In genomic region chr17:38864636-38865398, GRCh38 we compare ENCODE assay signal across 9 cellular contexts. TPM values are rescaled to one million over a fixed set of nuclear protein-coding genes. Genes with fewer than 3 reads are reported as not detected.
A peak's percentile ranks its signal among the peaks of the same experiment; 100 is the strongest.
DNase-seq lines count a peak whose midpoint lies in the region; ATAC-seq and TF ChIP-seq lines count a peak whose summit lies in the region.
"Had no signal": no experiment of that assay in that cellular context is flagged by ENCODE, and none has a peak within 500 bp of the region (broad histone marks: within the 10 kb centered on the region; RNA-seq: fewer than 3 reads in every experiment).

No MANE protein-coding gene starts in this region.

- no peaks in the 10 kb centered on the region for H4K20me1 ChIP-seq in SU-DHL-6 (ENCODE audit: low read depth, low read length)

- peaks cover 2% of the 10 kb centered on the region for H3K27me3 Mint-ChIP-seq in activated CD4-positive, alpha-beta memory T cell treated with anti-CD3 and anti-CD28 coated beads for 36 hours
- no peaks in the 10 kb centered on the region for H3K27me3 Mint-ChIP-seq in CD8-positive, alpha-beta T cell (ENCODE audit: low read depth)

- H3K9me3 ChIP-seq in HEK293 (ENCODE audit: control insufficient read depth, insufficient read depth, low read depth, low read length), result no peaks in the 10 kb centered on the region
- no peaks in the 10 kb centered on the region for H3K9me3 ChIP-seq in SU-DHL-6 (ENCODE audit: insufficient read depth, low read length)
- H3K9me3 ChIP-seq in tibial artery, result no peaks in the 10 kb centered on the region
- H3K9me3 ChIP-seq in CD8-positive, alpha-beta T cell (ENCODE audit: low read length), result no peaks in the 10 kb centered on the region

- intact Hi-C loops in tibial artery (cut with DNase I; ENCODE audit: low total_unique reads), result no loop called here
- intact Hi-C loops in activated CD4-positive, alpha-beta memory T cell treated with anti-CD3 and anti-CD28 coated beads for 36 hours (cut with micrococcal nuclease), result loop anchor here (10.0 kb wide), 1 partner anchor 230 kb away; no protein-coding TSS in a partner anchor
- intact Hi-C loops in CD8-positive, alpha-beta T cell (cut with DNase I, micrococcal nuclease), result no loop called here
- intact Hi-C loops in Right ventricle myocardium superior (cut with DNase I), result no loop called here

- no peaks in the 10 kb centered on the region for H3K9me2 ChIP-seq in SU-DHL-6 (replicated peaks; ENCODE audit: insufficient read depth, low read length)

- POLR2A ChIA-PET in HEK293 (lab: Yijun Ruan, JAX), result interaction anchor here (1.0 to 1.6 kb wide), 2 partner anchors 11 to 19 kb away, joined by 3 to 7 read pairs; partner anchors contain the start of gene RPL23
- POLR2A ChIA-PET in activated CD4-positive, alpha-beta memory T cell treated with anti-CD3 and anti-CD28 coated beads for 36 hours (lab: Charles Lee), result no interaction called here
- POLR2A ChIA-PET in CD8-positive, alpha-beta T cell (lab: Charles Lee), result no interaction called here

- H3K4me1 ChIP-seq in HEK293 (ENCODE audit: control insufficient read depth, insufficient read depth, low read length) (no peaks in the 10 kb centered on the region), tibial artery (peaks cover 0 to 21% (median 4%) of the 10 kb centered on the region in 4 donors)
- peaks cover 13% of the 10 kb centered on the region for H3K4me1 ChIP-seq in CD8-positive, alpha-beta T cell (ENCODE audit: insufficient read depth, low read length)

- H3K4me2 ChIP-seq in SU-DHL-6 (ENCODE audit: low read depth, low read length, poor library complexity, severe bottlenecking), result no peak overlapping the region

- no peaks in the 10 kb centered on the region for H3K27me3 ChIP-seq in SU-DHL-6 (ENCODE audit: low read length)
- no peaks in the 10 kb centered on the region for H3K27me3 ChIP-seq in tibial artery
- no peaks in the 10 kb centered on the region for H3K27me3 ChIP-seq in CD8-positive, alpha-beta T cell (ENCODE audit: insufficient read depth, low read length)

- no peak for ATAC-seq in CD8-positive, alpha-beta T cell
- no peak for ATAC-seq in Right ventricle myocardium superior (ENCODE audit: poor library complexity)

- H3K79me2 ChIP-seq in SU-DHL-6 (ENCODE audit: insufficient read depth, low read length), result peaks cover 3% of the 10 kb centered on the region; the same call in 1 of the 2 replicates

- TF ChIP-seq CTCF in AG09309 (IDR thresholded peaks at IDR 0.05; ENCODE audit: control insufficient read depth, insufficient read depth, low read depth, low read length, missing control alignments) (peak; percentile 47), HEK293 (tag by site-specific recombination; IDR thresholded peaks at IDR 0.05) (peak; percentile 28; the same call in 1 of the 2 replicates), SU-DHL-6 (IDR thresholded peaks at IDR 0.05; ENCODE audit: insufficient read depth, low read length, poor library complexity, severe bottlenecking) (no peak), foreskin fibroblast (IDR thresholded peaks at IDR 0.05; ENCODE audit: low read depth, low read length) (peak; percentile 49), tibial artery (IDR thresholded peaks at IDR 0.05) (no peak)
- no peak for TF ChIP-seq CTCF in CD8-positive, alpha-beta T cell (IDR thresholded peaks at IDR 0.05)

- no peaks in the 10 kb centered on the region for H3K9me3 Mint-ChIP-seq in activated CD4-positive, alpha-beta memory T cell treated with anti-CD3 and anti-CD28 coated beads for 36 hours
- no peaks in the 10 kb centered on the region for H3K9me3 Mint-ChIP-seq in CD8-positive, alpha-beta T cell

- H3K36me3 ChIP-seq in HEK293 (ENCODE audit: control insufficient read depth in 2 of 2, insufficient read depth in 1 of 2, low read length in 2 of 2), result no peaks in the 10 kb centered on the region
- H3K36me3 ChIP-seq in SU-DHL-6 (ENCODE audit: low read length), result no peaks in the 10 kb centered on the region
- no peaks in the 10 kb centered on the region for H3K36me3 ChIP-seq in tibial artery
- no peaks in the 10 kb centered on the region for H3K36me3 ChIP-seq in CD8-positive, alpha-beta T cell (ENCODE audit: insufficient read depth, low read length)

- H3K4me3 ChIP-seq in AG09309 (ENCODE audit: control insufficient read depth, low read depth, low read length) (no peak overlapping the region), HEK293 (ENCODE audit: low read depth, low read length) (no peak overlapping the region), SU-DHL-6 (ENCODE audit: insufficient read depth, low read length, poor library complexity, severe bottlenecking) (no peak overlapping the region), foreskin fibroblast (ENCODE audit: low read depth in 1 of 2, low read length in 2 of 2) (no peak overlapping the region), tibial artery (no peak overlapping the region)
- no peak overlapping the region for H3K4me3 ChIP-seq in CD8-positive, alpha-beta T cell (ENCODE audit: low read depth, low read length)

- H3K9ac ChIP-seq in SU-DHL-6 (ENCODE audit: low read length), result no peak overlapping the region

- H2AFZ ChIP-seq in SU-DHL-6 (ENCODE audit: low read depth, low read length, severe bottlenecking), result no peak overlapping the region

- DNase-seq in AG09309 (ENCODE audit: low read depth) (no peak), foreskin fibroblast (peak in 1 of 2 donors; percentile 75), tibial artery (no peak), Right ventricle myocardium superior (no peak)
- no peak for DNase-seq in activated CD4-positive, alpha-beta memory T cell treated with anti-CD3 and anti-CD28 coated beads for 36 hours
- DNase-seq in CD8-positive, alpha-beta T cell, result no peak
- DNase-seq: NCI-H2081 had no signal

- no peak overlapping the region for H3K27ac Mint-ChIP-seq in activated CD4-positive, alpha-beta memory T cell treated with anti-CD3 and anti-CD28 coated beads for 36 hours
- H3K27ac Mint-ChIP-seq in CD8-positive, alpha-beta T cell, result no peak overlapping the region

- H3K36me3 Mint-ChIP-seq in activated CD4-positive, alpha-beta memory T cell treated with anti-CD3 and anti-CD28 coated beads for 36 hours, result peaks cover 5% of the 10 kb centered on the region
- peaks cover 7% of the 10 kb centered on the region for H3K36me3 Mint-ChIP-seq in CD8-positive, alpha-beta T cell

- no peak overlapping the region for H3K27ac ChIP-seq in HEK293 (ENCODE audit: extremely low read depth, low read depth, low read length)
- peak overlapping the region; percentile 73 for H3K27ac ChIP-seq in SU-DHL-6 (ENCODE audit: low read depth, low read length)
- H3K27ac ChIP-seq in tibial artery, result no peak overlapping the region
- no peak overlapping the region for H3K27ac ChIP-seq in CD8-positive, alpha-beta T cell (ENCODE audit: low read depth, low read length)

- no peak overlapping the region for H3K4me3 Mint-ChIP-seq in activated CD4-positive, alpha-beta memory T cell treated with anti-CD3 and anti-CD28 coated beads for 36 hours
- H3K4me3 Mint-ChIP-seq in CD8-positive, alpha-beta T cell, result no peak overlapping the region

- CTCF ChIA-PET in HEK293 (lab: Yijun Ruan, JAX), result interaction anchor here (0.7 kb wide), 1 partner anchor 1309 kb away, joined by 5 read pairs; no protein-coding TSS in a partner anchor
- CTCF ChIA-PET in activated CD4-positive, alpha-beta memory T cell treated with anti-CD3 and anti-CD28 coated beads for 36 hours (lab: Charles Lee), result no interaction called here
- CTCF ChIA-PET in CD8-positive, alpha-beta T cell (lab: Charles Lee), result no interaction called here

- peaks cover 17% of the 10 kb centered on the region for H3K4me1 Mint-ChIP-seq in activated CD4-positive, alpha-beta memory T cell treated with anti-CD3 and anti-CD28 coated beads for 36 hours (ENCODE audit: low read depth)
- H3K4me1 Mint-ChIP-seq in CD8-positive, alpha-beta T cell (ENCODE audit: low read depth), result peaks cover 21% of the 10 kb centered on the region

- peaks cover 48% of the 10 kb centered on the region for H3F3A ChIP-seq in SU-DHL-6 (ENCODE audit: insufficient read depth)

TF ChIP-seq in HEK293, 187 proteins besides CTCF, POLR2A, EP300 and RAD21 (continues in another document):
- no peak for TF ChIP-seq ZNF830 (tag by site-specific recombination; IDR thresholded peaks at IDR 0.05; ENCODE audit: low read depth)
- TF ChIP-seq ZBTB6 (tag by site-specific recombination; IDR thresholded peaks at IDR 0.05), result no peak
- no peak for TF ChIP-seq ZNF843 (tag by site-specific recombination; IDR thresholded peaks at IDR 0.05)
- no peak for TF ChIP-seq ZFP41 (tag by site-specific recombination; IDR thresholded peaks at IDR 0.05; ENCODE audit: borderline replicate concordance)
- peak; percentile 36 for TF ChIP-seq ZNF654 (tag by site-specific recombination; IDR thresholded peaks at IDR 0.05; ENCODE audit: low read depth)
- 0 out of 2 replicates have a peak, but pooled peaks have one; percentile 42 for TF ChIP-seq IKZF3 (tag by site-specific recombination; IDR thresholded peaks at IDR 0.05)
- no peak for TF ChIP-seq ZNF629 (tag by site-specific recombination; IDR thresholded peaks at IDR 0.05)
- peak; percentile 75 for TF ChIP-seq ZBTB17 (tag by site-specific recombination; IDR thresholded peaks at IDR 0.05)
- no peak for TF ChIP-seq ZNF600 (tag by site-specific recombination; IDR thresholded peaks at IDR 0.05)
- TF ChIP-seq ZNF791 (tag by site-specific recombination; IDR thresholded peaks at IDR 0.05), result no peak
- no peak for TF ChIP-seq ZNF610 (tag by site-specific recombination; IDR thresholded peaks at IDR 0.05; ENCODE audit: borderline replicate concordance)
- no peak for TF ChIP-seq SALL2 (tag by site-specific recombination; IDR thresholded peaks at IDR 0.05; ENCODE audit: borderline replicate concordance)
- no peak for TF ChIP-seq ZBTB48 (tag by site-specific recombination; IDR thresholded peaks at IDR 0.05)

RNA-seq across cellular contexts. Expression of gene LASP1, which starts 5.0 kb away (rescaled TPM):
- total RNA-seq in activated CD4-positive, alpha-beta memory T cell treated with anti-CD3 and anti-CD28 coated beads for 36 hours, result 100 to 1,000 TPM; 134 to 139 TPM
- total RNA-seq in CD8-positive, alpha-beta T cell, result 10 to 100 TPM; 51.6 to 57.1 TPM
- total RNA-seq in Right ventricle myocardium superior, result 31.7 TPM

RNA-seq across cellular contexts. Expression of gene RPL23, which starts 11.3 kb away (rescaled TPM):
- 1,000 to 10,000 TPM; 1,774 to 1,791 TPM for total RNA-seq in activated CD4-positive, alpha-beta memory T cell treated with anti-CD3 and anti-CD28 coated beads for 36 hours
- total RNA-seq in CD8-positive, alpha-beta T cell, result 1,000 to 10,000 TPM; 2,036 to 2,052 TPM
- 767 TPM for total RNA-seq in Right ventricle myocardium superior

RNA-seq across cellular contexts. Expression of gene CWC25, which starts 39.7 kb away (rescaled TPM):
- 10 to 100 TPM; 21.1 to 21.5 TPM for total RNA-seq in activated CD4-positive, alpha-beta memory T cell treated with anti-CD3 and anti-CD28 coated beads for 36 hours
- 10 to 100 TPM; 80.3 to 87.5 TPM for total RNA-seq in CD8-positive, alpha-beta T cell
- total RNA-seq in Right ventricle myocardium superior, result 7.6 TPM

Comparison
In these comparisons a context has a peak if more than half of its experiments do, and no peak if none do; other contexts are left out.
1. CTCF ChIP-seq: peak in AG09309 (single experiment), HEK293 (single experiment) and foreskin fibroblast (single experiment); none in SU-DHL-6 (single experiment), tibial artery (0 of 2) and CD8-positive, alpha-beta T cell (single experiment).